In the genomic region with DNA sequence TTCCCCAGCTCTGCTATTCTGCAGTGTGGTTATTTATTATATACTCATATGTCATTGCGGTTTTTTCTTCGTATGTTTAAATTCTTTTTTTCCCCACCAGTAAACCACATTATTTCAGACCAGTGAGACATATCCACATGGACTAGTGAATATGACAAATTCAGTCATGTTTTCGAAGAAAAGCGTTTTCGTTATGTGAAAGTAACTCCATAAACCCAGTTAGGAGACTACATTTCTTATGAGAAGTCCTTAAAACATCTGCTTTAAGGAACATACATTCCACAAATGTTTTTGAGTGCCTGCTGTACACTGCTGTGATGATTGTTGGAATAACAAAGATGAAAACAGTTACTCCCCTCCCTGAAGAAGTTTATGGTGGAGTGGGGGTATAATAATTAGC, we compare ENCODE assay signal across 23 cellular contexts.
A peak's percentile ranks its signal among the peaks of the same experiment; 100 is the strongest.
DNase-seq lines count a peak whose midpoint lies in the region; ATAC-seq and TF ChIP-seq lines count a peak whose summit lies in the region.
"Had no signal": no experiment of that assay in that cellular context is flagged by ENCODE, and none has a peak within 500 bp of the region (broad histone marks: within the 10 kb centered on the region; RNA-seq: fewer than 3 reads in every experiment).

No MANE protein-coding gene starts in this region.

- H3K27ac ChIP-seq in IMR-90 (ENCODE audit: insufficient read depth, low read length) = no peak overlapping the region
- H3K27ac ChIP-seq: thyroid gland had no signal

- H2BK5ac ChIP-seq in IMR-90 (ENCODE audit: low read depth, low read length, poor library complexity, severe bottlenecking) = no peak overlapping the region

- no peak overlapping the region for H3K4ac ChIP-seq in IMR-90 (ENCODE audit: low read depth, low read length)

- H3K14ac ChIP-seq in IMR-90 (replicated peaks; ENCODE audit: low read depth, low read length) = no peak overlapping the region

- no peak overlapping the region for H4K5ac ChIP-seq in IMR-90 (ENCODE audit: low read depth, low read length)

- H3K18ac ChIP-seq in IMR-90 (ENCODE audit: low read depth, low read length) = no peak overlapping the region

- CTCF ChIA-PET in IMR-90 (lab: Yijun Ruan, JAX) = interaction anchor here (0.5 kb wide), 1 partner anchor 18 kb away, joined by 3 read pairs; no protein-coding TSS in a partner anchor

- no peaks in the 10 kb centered on the region for H3K36me3 ChIP-seq in IMR-90 (ENCODE audit: control insufficient read depth, insufficient read depth, low read length)
- H3K36me3 ChIP-seq in skeletal muscle satellite cell (ENCODE audit: insufficient read depth, low read length) = no peaks in the 10 kb centered on the region
- H3K36me3 ChIP-seq: thyroid gland had no signal

- no peaks in the 10 kb centered on the region for H4K20me1 ChIP-seq in IMR-90 (ENCODE audit: insufficient read depth, low read length)

- DNase-seq in IMR-90 (peak; percentile 50), astrocyte of the hippocampus (ENCODE audit: low read depth, low spot score) (peak; percentile 17), glomerular visceral epithelial cell (ENCODE audit: extremely low spot score) (peak; percentile 71), lower leg skin (ENCODE audit: low spot score in 2 of 2) (no peak)
- DNase-seq: activated CD4-positive, alpha-beta T cell treated with anti-CD3 and anti-CD28 coated beads, Interleukin-2, amount 10 ng/mL, durations not matched to agents 24 days and 14 days; activated naive CD8-positive, alpha-beta T cell treated with anti-CD3 and anti-CD28 coated beads, Interleukin-2, amount 10 ng/mL, durations not matched to agents 7 days and 5 days; CD4-positive, alpha-beta memory T cell; GDM1; hypothalamus; NCI-H1092; NCI-H1930; NCI-H345; nucleus accumbens; Right ventricle myocardium superior; stimulated activated CD4-positive, alpha-beta T cell treated with anti-CD3 and anti-CD28 coated beads, Interleukin-4, amount 100 ng/mL, for 24 hours; stimulated activated naive CD4-positive, alpha-beta T cell treated with Interleukin-2 at 50 U/mL for 16 hours; thyroid gland had no signal

- no peak overlapping the region for H2BK20ac ChIP-seq in IMR-90 (ENCODE audit: low read depth, low read length)

- TF ChIP-seq POLR2A in IMR-90 (IDR thresholded peaks at IDR 0.05; ENCODE audit: low read depth, low read length) = no peak
- TF ChIP-seq POLR2A in lower leg skin (IDR thresholded peaks at IDR 0.05) = no peak

- BruUV-seq in IMR-90 (replicated peaks; lab: Mats Ljungman, UMichigan) = no TSS peak

- H3K23ac ChIP-seq in IMR-90 (ENCODE audit: low read depth, low read length) = no peak overlapping the region

- dilution Hi-C loops in IMR-90 (cut with HindIII; ENCODE audit: low sequenced_read_pairs, unreplicated experiment) = no loop called here

- H3K4me3 ChIP-seq in IMR-90 (ENCODE audit: insufficient read depth, low read depth, low read length) = no peak overlapping the region
- H3K4me3 ChIP-seq in skeletal muscle satellite cell (ENCODE audit: low read length) = no peak overlapping the region
- no peak overlapping the region for H3K4me3 ChIP-seq in lower leg skin (ENCODE audit: low read depth, poor library complexity, severe bottlenecking)
- H3K4me3 ChIP-seq: coronary artery, lung, thyroid gland had no signal

- WGBS in IMR-90 (ENCODE audit: extremely low coverage in 2 of 2, insufficient read length in 1 of 2), 2 experiments = no CpG with 5 or more reads among the region's 5 CpGs
- WGBS in lower leg skin, 2 donors = 76 to 78% methylated on average over 5 of the region's 5 CpGs

- no peaks in the 10 kb centered on the region for H3K79me1 ChIP-seq in IMR-90 (ENCODE audit: low read depth in 1 of 2, low read length in 2 of 2)

- H2AFZ ChIP-seq in IMR-90 (replicated peaks; ENCODE audit: low read length, poor library complexity) = no peak overlapping the region

- no peak overlapping the region for H3K9ac ChIP-seq in IMR-90 (ENCODE audit: low read depth, low read length)
- peak overlapping the region; percentile 18 for H3K9ac ChIP-seq in skeletal muscle satellite cell (ENCODE audit: low read depth, low read length)

- no peak for TF ChIP-seq RAD21 in IMR-90 (IDR thresholded peaks at IDR 0.05; ENCODE audit: low read length)

- TF ChIP-seq CTCF in IMR-90 (conservative IDR thresholded peaks at IDR 0.05; ENCODE audit: low read depth, low read length) (no peak), lower leg skin (IDR thresholded peaks at IDR 0.05) (no peak)

- H4K8ac ChIP-seq in IMR-90 (ENCODE audit: low read depth in 2 of 2, low read length in 2 of 2) = no peak overlapping the region

- H2BK15ac ChIP-seq in IMR-90 (ENCODE audit: low read depth, low read length) = no peak overlapping the region

- H2AK9ac ChIP-seq in IMR-90 (replicated peaks; ENCODE audit: low read depth, low read length, poor library complexity) = no peak overlapping the region

- H3K9me1 ChIP-seq in IMR-90 (ENCODE audit: insufficient read depth, low read length) = no peaks in the 10 kb centered on the region

- peaks cover 6% of the 10 kb centered on the region; the same call in 1 of the 2 replicates for H3K27me3 ChIP-seq in IMR-90 (ENCODE audit: control insufficient read depth, insufficient read depth, low read length)
- peaks cover 35% of the 10 kb centered on the region for H3K27me3 ChIP-seq in skeletal muscle satellite cell (ENCODE audit: control insufficient read depth, insufficient read depth, low read length)
- H3K27me3 ChIP-seq: thyroid gland had no signal

- H2AK5ac ChIP-seq in IMR-90 (ENCODE audit: low read depth, low read length) = no peak overlapping the region

- H3K9me3 ChIP-seq in IMR-90 (ENCODE audit: control insufficient read depth, insufficient read depth, low read length) (no peaks in the 10 kb centered on the region), skeletal muscle satellite cell (replicated peaks; ENCODE audit: low read length) (peaks cover 3% of the 10 kb centered on the region)
- H3K9me3 ChIP-seq: thyroid gland had no signal

- POLR2A ChIA-PET in IMR-90 (lab: Charles Lee; ENCODE audit: unreplicated experiment) = no interaction called here

- intact Hi-C loops in IMR-90 (cut with micrococcal nuclease) (no loop called here), lower leg skin (cut with DNase I; ENCODE audit: low total_unique reads) (no loop called here)

- ATAC-seq in IMR-90 (ENCODE audit: low read depth) = peak; percentile 72
- ATAC-seq in HG02623 (IDR thresholded peaks at IDR 0.05; ENCODE audit: unreplicated experiment) = no peak
- no peak for ATAC-seq in HG02852 (IDR thresholded peaks at IDR 0.05; ENCODE audit: unreplicated experiment)
- ATAC-seq in activated CD4-positive, CD25-positive, alpha-beta regulatory T cell treated with anti-CD3 and anti-CD28 coated beads, Interleukin-2, amount 50 U/mL, for 24 hours = no peak

- no peak overlapping the region for H3K56ac ChIP-seq in IMR-90 (ENCODE audit: extremely low read depth, insufficient read depth, low read length)

- H3K4me2 ChIP-seq in IMR-90 (ENCODE audit: low read depth, low read length) = peak overlapping the region; percentile 42; the same call in 1 of the 2 replicates
- no peak overlapping the region for H3K4me2 ChIP-seq in skeletal muscle satellite cell (ENCODE audit: low read length)

- no peak overlapping the region for H2BK120ac ChIP-seq in IMR-90 (ENCODE audit: low read depth, low read length)

- in situ Hi-C loops in IMR-90 (cut with MboI; ENCODE audit: low sequenced_read_pairs) = no loop called here

- H4K91ac ChIP-seq in IMR-90 (ENCODE audit: insufficient read depth, low read depth, low read length) = no peak overlapping the region

- H3K4me1 ChIP-seq in IMR-90 (ENCODE audit: control insufficient read depth, insufficient read depth, low read length) (0 out of 2 replicates have a peak, but pooled peaks cover 3% of the 10 kb centered on the region), skeletal muscle satellite cell (ENCODE audit: control insufficient read depth, insufficient read depth, low read length) (peaks cover 27% of the 10 kb centered on the region)
- H3K4me1 ChIP-seq: thyroid gland had no signal

TF ChIP-seq in IMR-90, 13 proteins besides CTCF, POLR2A, EP300 and RAD21:
- TF ChIP-seq CEBPB (IDR thresholded peaks at IDR 0.05; ENCODE audit: low read depth, low read length) (no peak), SMC3 (IDR thresholded peaks at IDR 0.05; ENCODE audit: low read depth, low read length) (no peak), RFX5 (IDR thresholded peaks at IDR 0.05; ENCODE audit: low read depth, low read length) (no peak), FOS (IDR thresholded peaks at IDR 0.05; ENCODE audit: low read depth, low read length) (no peak), MXI1 (IDR thresholded peaks at IDR 0.05; ENCODE audit: borderline replicate concordance, low read depth, low read length) (no peak), MAFK (IDR thresholded peaks at IDR 0.05; ENCODE audit: low read depth, low read length) (no peak), CHD1 (IDR thresholded peaks at IDR 0.05; ENCODE audit: low read depth, low read length) (no peak)
- TF ChIP-seq, protein P1, sequence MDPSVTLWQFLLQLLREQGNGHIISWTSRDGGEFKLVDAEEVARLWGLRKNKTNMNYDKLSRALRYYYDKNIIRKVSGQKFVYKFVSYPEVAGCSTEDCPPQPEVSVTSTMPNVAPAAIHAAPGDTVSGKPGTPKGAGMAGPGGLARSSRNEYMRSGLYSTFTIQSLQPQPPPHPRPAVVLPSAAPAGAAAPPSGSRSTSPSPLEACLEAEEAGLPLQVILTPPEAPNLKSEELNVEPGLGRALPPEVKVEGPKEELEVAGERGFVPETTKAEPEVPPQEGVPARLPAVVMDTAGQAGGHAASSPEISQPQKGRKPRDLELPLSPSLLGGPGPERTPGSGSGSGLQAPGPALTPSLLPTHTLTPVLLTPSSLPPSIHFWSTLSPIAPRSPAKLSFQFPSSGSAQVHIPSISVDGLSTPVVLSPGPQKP (IDR thresholded peaks at IDR 0.05; ENCODE audit: borderline replicate concordance, low read depth, low read length) = no peak

Comparison
In these comparisons a context has a peak if more than half of its experiments do, and no peak if none do; other contexts are left out.
1. DNase-seq: peak in IMR-90 (single experiment), astrocyte of the hippocampus (single experiment) and glomerular visceral epithelial cell (single experiment); none in lower leg skin (0 of 2).